24 cellular contexts compared by ENCODE assay signal in genomic region chr17:44766409-44767038, GRCh38. TPM values are rescaled to one million over a fixed set of nuclear protein-coding genes. Genes with fewer than 3 reads are reported as not detected.
DNase-seq lines count a peak whose midpoint lies in the region; TF ChIP-seq lines count a peak whose summit lies in the region.
"Had no signal": no experiment of that assay in that cellular context is flagged by ENCODE, and none has a peak within 500 bp of the region (broad histone marks: within the 10 kb centered on the region; RNA-seq: fewer than 3 reads in every experiment).

No MANE protein-coding gene starts in this region.

- no peaks in the 10 kb centered on the region for H3K9me3 Mint-ChIP-seq in osteocyte (ENCODE audit: unreplicated experiment)
- H3K9me3 Mint-ChIP-seq: activated T-cell treated with anti-CD3 and anti-CD28 coated beads, Interleukin-2, amount 50 U/mL, for 72 hours; brain; HFFc6; stimulated activated naive B cell treated with anti-CD40 and anti-IgM and Interleukin-4, amounts not matched to agents 10 μg/mL and 1 μg/mL and 100 μg/mL, for 72 hours; T-helper 1 cell treated with Interleukin-12 subunit alpha and Interleukin-12 subunit beta and Interleukin-4 antibody, amounts not matched to agents 30 μg/mL and 1 μg/mL, for 36 hours had no signal

- H3K27ac ChIP-seq in cardiac muscle cell, result peak overlapping the region; percentile 48
- H3K27ac ChIP-seq: adrenal gland, esophagus muscularis mucosa, lower lobe of right lung, neutrophil, SJSA1 had no signal

- H3K4me1 ChIP-seq in cardiac muscle cell (ENCODE audit: low read depth), result peaks cover 26% of the 10 kb centered on the region
- H3K4me1 ChIP-seq: adrenal gland, esophagus muscularis mucosa, lower lobe of right lung, SJSA1 had no signal

- intact Hi-C loops in lower leg skin (cut with DNase I; ENCODE audit: low total_unique reads), result no loop called here

- no peak for TF ChIP-seq POLR2A in lower leg skin (IDR thresholded peaks at IDR 0.05)

- peaks cover 2% of the 10 kb centered on the region for H3K27me3 Mint-ChIP-seq in osteocyte (ENCODE audit: unreplicated experiment)

- TF ChIP-seq CTCF in cardiac muscle cell (IDR thresholded peaks at IDR 0.05; ENCODE audit: low read depth, low read length) (no peak), osteocyte (IDR thresholded peaks at IDR 0.05) (no peak), lower leg skin (IDR thresholded peaks at IDR 0.05) (no peak)

- no peak overlapping the region for H3K4me3 Mint-ChIP-seq in osteocyte (ENCODE audit: unreplicated experiment)
- H3K4me3 Mint-ChIP-seq: activated T-cell treated with anti-CD3 and anti-CD28 coated beads, Interleukin-2, amount 50 U/mL, for 72 hours; brain; HFFc6; stimulated activated naive B cell treated with anti-CD40 and anti-IgM and Interleukin-4, amounts not matched to agents 10 μg/mL and 1 μg/mL and 100 μg/mL, for 72 hours; T-helper 1 cell treated with Interleukin-12 subunit alpha and Interleukin-12 subunit beta and Interleukin-4 antibody, amounts not matched to agents 30 μg/mL and 1 μg/mL, for 36 hours had no signal

- no peaks in the 10 kb centered on the region for H3K9me3 ChIP-seq in cardiac muscle cell (ENCODE audit: low read depth)
- H3K9me3 ChIP-seq: adrenal gland, esophagus muscularis mucosa, lower lobe of right lung, neutrophil, SJSA1 had no signal

- peak; percentile 69 for DNase-seq in H7
- peak; percentile 19 for DNase-seq in RPMI8226
- DNase-seq in cardiac muscle cell (ENCODE audit: low read depth in 1 of 2, low spot score in 1 of 2), result no peak
- peak; percentile 79 for DNase-seq in osteocyte (ENCODE audit: extremely low spot score, unreplicated experiment)
- no peak for DNase-seq in lower leg skin (ENCODE audit: low spot score in 2 of 2)
- DNase-seq in NCI-H2171 (lab: John Stamatoyannopoulos, UW), result no peak
- DNase-seq in 8988T, result no peak
- DNase-seq: activated CD4-positive, alpha-beta T cell treated with anti-CD3 and anti-CD28 coated beads for 4 hours; activated naive CD4-positive, alpha-beta T cell treated with Interleukin-2 at 50 U/mL for 16 hours; activated T-cell treated with anti-CD3 and anti-CD28 coated beads, Interleukin-2, amount 50 U/mL, for 72 hours; adrenal gland; HFFc6; KBM-7; lower lobe of right lung; NCI-H1436; NCI-H524; NK-92 treated with Interleukin-12 subunit alpha and Interleukin-12 subunit beta, amount 100 ng/mL, for 24 hours; stimulated activated CD4-positive, alpha-beta T cell treated with anti-CD3 and anti-CD28 coated beads, Interleukin-4, amount 100 ng/mL, for 1 hour; stimulated activated naive B cell treated with anti-CD40 and anti-IgM and Interleukin-4, amounts not matched to agents 10 μg/mL and 1 μg/mL and 100 μg/mL, for 72 hours had no signal

- H3K4me3 ChIP-seq in H7 (ENCODE audit: insufficient read depth, low read depth, low read length) (no peak overlapping the region), cardiac muscle cell (no peak overlapping the region), lower leg skin (ENCODE audit: low read depth, poor library complexity, severe bottlenecking) (no peak overlapping the region)
- H3K4me3 ChIP-seq: adrenal gland, esophagus muscularis mucosa, lower lobe of right lung, SJSA1 had no signal

- H3K27ac Mint-ChIP-seq in osteocyte (ENCODE audit: unreplicated experiment), result no peak overlapping the region
- H3K27ac Mint-ChIP-seq: activated T-cell treated with anti-CD3 and anti-CD28 coated beads, Interleukin-2, amount 50 U/mL, for 72 hours; brain; HFFc6; stimulated activated naive B cell treated with anti-CD40 and anti-IgM and Interleukin-4, amounts not matched to agents 10 μg/mL and 1 μg/mL and 100 μg/mL, for 72 hours; T-helper 1 cell treated with Interleukin-12 subunit alpha and Interleukin-12 subunit beta and Interleukin-4 antibody, amounts not matched to agents 30 μg/mL and 1 μg/mL, for 36 hours had no signal

- H3K4me1 Mint-ChIP-seq in osteocyte (ENCODE audit: unreplicated experiment), result peaks cover 5% of the 10 kb centered on the region
- H3K4me1 Mint-ChIP-seq: brain had no signal

- H3K27me3 ChIP-seq in H7 (ENCODE audit: control insufficient read depth, insufficient read depth, low read length), result no peaks in the 10 kb centered on the region; the same call in none of the 2 replicates
- no peaks in the 10 kb centered on the region for H3K27me3 ChIP-seq in cardiac muscle cell
- H3K27me3 ChIP-seq: adrenal gland had no signal

- WGBS in lower leg skin, 2 donors, result 50 to 55% methylated on average over 8 of the region's 8 CpGs

- no peaks in the 10 kb centered on the region for H3K36me3 ChIP-seq in H7 (replicated peaks; ENCODE audit: control insufficient read depth, insufficient read depth, low read length)
- H3K36me3 ChIP-seq in cardiac muscle cell, result no peaks in the 10 kb centered on the region
- H3K36me3 ChIP-seq: adrenal gland, esophagus muscularis mucosa, lower lobe of right lung, neutrophil, SJSA1 had no signal

- no peaks in the 10 kb centered on the region for H3K36me3 Mint-ChIP-seq in osteocyte (ENCODE audit: unreplicated experiment)
- H3K36me3 Mint-ChIP-seq: brain; stimulated activated naive B cell treated with anti-CD40 and anti-IgM and Interleukin-4, amounts not matched to agents 10 μg/mL and 1 μg/mL and 100 μg/mL, for 72 hours had no signal

RNA-seq across cellular contexts. Expression of gene ADAM11, which starts 7.7 kb away (rescaled TPM):
- 0.45 and 1.2 TPM in 2 replicates for total RNA-seq in H7 (2014; rRNA removed; shearing (Covaris generic))
- total RNA-seq in cardiac muscle cell (72.3 and 116 TPM in 2 replicates), osteocyte (1.0 and 1.7 TPM in 2 replicates), lower leg skin (1 to 10 TPM in 3 of 4 donors, not detected in 1; 1.5 to 2.5 (median 2.3) TPM)
- 22.3 and 29.1 TPM in 2 replicates for polyA plus RNA-seq in cardiac muscle cell

RNA-seq across cellular contexts. Expression of gene DBF4B, which starts 58.1 kb away (rescaled TPM):
- 21.0 and 30.4 TPM in 2 replicates for total RNA-seq in H7 (2014; rRNA removed; shearing (Covaris generic))
- total RNA-seq in cardiac muscle cell, result 12.2 and 26.8 TPM in 2 replicates
- 15.3 and 23.2 TPM in 2 replicates for polyA plus RNA-seq in cardiac muscle cell
- 6.7 and 9.2 TPM in 2 replicates for total RNA-seq in osteocyte
- 1 to 10 TPM; 1.3 to 3.5 (median 2.1) TPM for total RNA-seq in lower leg skin

Comparison
In these comparisons a context has a peak if more than half of its experiments do, and no peak if none do; other contexts are left out.
1. DNase-seq: peak in H7 (single experiment), RPMI8226 (single experiment) and osteocyte (single experiment); none in cardiac muscle cell (0 of 2), lower leg skin (0 of 2), NCI-H2171 (single experiment) and 8988T (single experiment).
2. RNA of gene ADAM11, which starts 7.7 kb away (total RNA-seq): 72.3 to 116 TPM in cardiac muscle cell; 1.5 to 2.5 TPM in lower leg skin, 1.0 to 1.7 TPM in osteocyte and 0.45 to 1.2 TPM in H7; every median in the first group is over 10 times any median in the second.